Comparison of ENCODE assay signal across 10 cellular contexts in the genomic region with DNA sequence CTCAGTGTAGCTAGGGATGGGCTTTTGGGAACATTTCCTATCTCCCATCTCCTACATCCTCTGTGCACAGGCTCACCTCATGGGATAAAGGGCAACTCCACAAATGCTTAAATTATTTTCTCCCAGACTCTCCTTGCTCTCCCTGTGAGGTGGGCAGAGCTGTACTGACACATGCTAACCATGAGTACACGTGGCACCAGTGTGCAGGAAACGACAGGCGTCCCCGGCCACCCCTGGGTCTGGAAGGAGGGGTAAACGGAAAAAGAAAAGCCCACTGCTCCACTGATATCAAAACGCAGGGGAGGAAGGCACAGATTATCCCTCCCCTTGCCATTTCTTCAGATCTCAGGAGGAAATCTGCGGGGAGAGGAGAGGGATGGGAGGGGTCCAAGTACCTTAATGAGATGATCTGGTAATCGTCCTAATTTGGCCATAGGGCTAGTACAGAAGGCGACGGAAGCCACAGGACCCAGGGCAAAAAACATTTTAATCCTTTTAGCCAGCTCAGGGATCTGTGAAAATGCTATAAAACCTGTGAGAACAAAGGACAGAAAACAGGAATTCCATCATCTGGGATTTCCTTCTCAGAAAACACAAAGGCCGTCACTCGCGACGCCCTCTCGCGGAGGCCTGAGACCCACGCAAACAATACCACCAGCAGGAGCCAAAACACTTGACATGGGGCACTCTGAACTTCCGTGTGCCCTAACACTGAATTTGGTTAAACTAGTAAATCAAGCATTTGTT. TPM values are rescaled to one million over a fixed set of nuclear protein-coding genes. Genes with fewer than 3 reads are reported as not detected.
DNase-seq lines count a peak whose midpoint lies in the region; ATAC-seq and TF ChIP-seq lines count a peak whose summit lies in the region.
"Had no signal": no experiment of that assay in that cellular context is flagged by ENCODE, and none has a peak within 500 bp of the region (broad histone marks: within the 10 kb centered on the region; RNA-seq: fewer than 3 reads in every experiment).

No MANE protein-coding gene starts in this region.

- H3K27me3 ChIP-seq in prostate gland (replicated peaks; ENCODE audit: insufficient read depth): no peaks in the 10 kb centered on the region
- H3K27me3 ChIP-seq: colonic mucosa had no signal

- 22% methylated on average over 18 of the region's 18 CpGs for WGBS in prostate gland

- peak overlapping the region; percentile 83 for H3K27ac Mint-ChIP-seq in activated naive CD8-positive, alpha-beta T cell treated with anti-CD3 and anti-CD28 coated beads for 36 hours
- H3K27ac Mint-ChIP-seq: nephron had no signal

- no peak overlapping the region for H3K4me3 ChIP-seq in prostate gland
- H3K4me3 ChIP-seq: colonic mucosa had no signal

- DNase-seq in ELF-1 (ENCODE audit: low read depth, low spot score) (peak; percentile 36), Right ventricle myocardium superior (no peak), prostate gland (ENCODE audit: low spot score) (peak; percentile 11), NCI-H1930 (lab: John Stamatoyannopoulos, UW) (no peak)
- peak; percentile 12 for DNase-seq in activated naive CD8-positive, alpha-beta T cell treated with anti-CD3 and anti-CD28 coated beads for 36 hours
- DNase-seq: colonic mucosa had no signal

- peaks cover 22% of the 10 kb centered on the region for H3K36me3 Mint-ChIP-seq in activated naive CD8-positive, alpha-beta T cell treated with anti-CD3 and anti-CD28 coated beads for 36 hours

- peak overlapping the region; percentile 48 to 59 for H3K27ac ChIP-seq in prostate gland
- H3K27ac ChIP-seq: colonic mucosa had no signal

- H3K4me1 Mint-ChIP-seq in activated naive CD8-positive, alpha-beta T cell treated with anti-CD3 and anti-CD28 coated beads for 36 hours: peaks cover 10% of the 10 kb centered on the region
- H3K4me1 Mint-ChIP-seq: nephron had no signal

- H3K4me1 ChIP-seq in prostate gland (replicated peaks): no peaks in the 10 kb centered on the region
- H3K4me1 ChIP-seq: colonic mucosa had no signal

- H3K9me3 Mint-ChIP-seq in activated naive CD8-positive, alpha-beta T cell treated with anti-CD3 and anti-CD28 coated beads for 36 hours: peaks cover 1% of the 10 kb centered on the region
- H3K9me3 Mint-ChIP-seq: nephron had no signal

- H3K4me3 Mint-ChIP-seq in activated naive CD8-positive, alpha-beta T cell treated with anti-CD3 and anti-CD28 coated beads for 36 hours: peak overlapping the region; percentile 66
- H3K4me3 Mint-ChIP-seq: nephron had no signal

- no peaks in the 10 kb centered on the region for H3K27me3 Mint-ChIP-seq in activated naive CD8-positive, alpha-beta T cell treated with anti-CD3 and anti-CD28 coated beads for 36 hours

- peak in 3 of 4 experiments; percentile 23 to 49 (median 36) for TF ChIP-seq CTCF in prostate gland (IDR thresholded peaks at IDR 0.05)

- ATAC-seq in Right ventricle myocardium superior (ENCODE audit: poor library complexity): peak; percentile 38
- ATAC-seq in GM18861 (IDR thresholded peaks at IDR 0.05; ENCODE audit: unreplicated experiment): no peak
- no peak for ATAC-seq in HG03108 (IDR thresholded peaks at IDR 0.05; ENCODE audit: unreplicated experiment)
- no peak for ATAC-seq in HG03354 (IDR thresholded peaks at IDR 0.05; ENCODE audit: poor library complexity, severe bottlenecking, unreplicated experiment)

- TF ChIP-seq POLR2A in prostate gland (IDR thresholded peaks at IDR 0.05): no peak

- no peaks in the 10 kb centered on the region for H3K36me3 ChIP-seq in prostate gland
- H3K36me3 ChIP-seq: colonic mucosa had no signal

- no peaks in the 10 kb centered on the region for H3K9me3 ChIP-seq in prostate gland
- H3K9me3 ChIP-seq: colonic mucosa had no signal

- intact Hi-C loops in Right ventricle myocardium superior (cut with DNase I) (no loop called here), prostate gland (cut with DNase I) (no loop called here)

RNA-seq across cellular contexts. Expression of a gene that starts 17.8 kb away (rescaled TPM):
- under 1 TPM; 0.16 to 0.21 TPM for total RNA-seq in activated naive CD8-positive, alpha-beta T cell treated with anti-CD3 and anti-CD28 coated beads for 36 hours
- total RNA-seq in Right ventricle myocardium superior: 0.22 TPM
- total RNA-seq in prostate gland: 1 to 10 TPM; 1.1 to 1.6 TPM

RNA-seq across cellular contexts. Expression of a gene that starts 26.7 kb away (rescaled TPM):
- 10 to 100 TPM; 20.7 to 22.5 TPM for total RNA-seq in activated naive CD8-positive, alpha-beta T cell treated with anti-CD3 and anti-CD28 coated beads for 36 hours
- total RNA-seq in Right ventricle myocardium superior: 18.0 TPM
- total RNA-seq in prostate gland: 10 to 100 TPM; 25.6 to 37.2 TPM

Comparison
In these comparisons a context has a peak if more than half of its experiments do, and no peak if none do; other contexts are left out.
1. DNase-seq: peak in ELF-1 (single experiment), activated naive CD8-positive, alpha-beta T cell treated with anti-CD3 and anti-CD28 coated beads for 36 hours (single experiment) and prostate gland (single experiment); none in Right ventricle myocardium superior (single experiment) and NCI-H1930 (0 of 2).